ENCODE assay signal across 28 cellular contexts in genomic region chr7:121294448-121294992, GRCh38. TPM values are rescaled to one million over a fixed set of nuclear protein-coding genes. Genes with fewer than 3 reads are reported as not detected.
"Had no signal": no experiment of that assay in that cellular context is flagged by ENCODE, and none has a peak within 500 bp of the region (broad histone marks: within the 10 kb centered on the region; RNA-seq: fewer than 3 reads in every experiment).

No MANE protein-coding gene starts in this region.

- H3K27ac ChIP-seq: colonic mucosa, esophagus squamous epithelium, left ventricle myocardium inferior, lower lobe of right lung, parathyroid adenoma, right lobe of liver, suprapubic skin, transverse colon, vagina had no signal

- DNase-seq: colonic mucosa; effector memory CD4-positive, alpha-beta T cell; erythroblast; esophagus squamous epithelium; hypothalamus; immature natural killer cell; islet precursor cell; kidney glomerular epithelial cell; left colon; left ventricle myocardium inferior; lower lobe of right lung; natural killer cell; right lobe of liver; small intestine; stimulated activated CD4-positive, alpha-beta T cell treated with anti-CD3 and anti-CD28 coated beads, Interleukin-15, amount 100 ng/mL, for 24 hours; stimulated activated CD4-positive, alpha-beta T cell treated with anti-CD3 and anti-CD28 coated beads, Interleukin-2, amount 100 ng/mL, for 48 hours; stimulated activated naive CD4-positive, alpha-beta T cell; stimulated activated naive CD8-positive, alpha-beta T cell treated with anti-CD3 and anti-CD28 coated beads, Interleukin-15, amount 100 ng/mL, for 72 hours; transverse colon had no signal

- H3K27me3 Mint-ChIP-seq: dendritic cell treated with granulocyte-macrophage colony-stimulating factor and Interleukin-4, amounts not matched to agents 40 ng/mL and 50 ng/mL, for 4 days; memory B cell; progenitor cell of endocrine pancreas had no signal

- H3K4me1 Mint-ChIP-seq: immature natural killer cell; natural killer cell; stimulated activated naive CD8-positive, alpha-beta T cell treated with anti-CD3 and anti-CD28 coated beads, Interleukin-15, amount 100 ng/mL, for 72 hours had no signal

- FAIRE-seq: endothelial cell of umbilical vein, frontal cortex, small intestine had no signal

- H3K36me3 Mint-ChIP-seq: natural killer cell had no signal

- H3K4me3 Mint-ChIP-seq: dendritic cell treated with granulocyte-macrophage colony-stimulating factor and Interleukin-4, amounts not matched to agents 40 ng/mL and 50 ng/mL, for 4 days; immature natural killer cell; memory B cell; natural killer cell; stimulated activated naive CD8-positive, alpha-beta T cell treated with anti-CD3 and anti-CD28 coated beads, Interleukin-15, amount 100 ng/mL, for 72 hours had no signal

- H3K27me3 ChIP-seq: colonic mucosa, esophagus squamous epithelium, right lobe of liver, suprapubic skin, transverse colon, vagina had no signal

- H3K27ac Mint-ChIP-seq: dendritic cell treated with granulocyte-macrophage colony-stimulating factor and Interleukin-4, amounts not matched to agents 40 ng/mL and 50 ng/mL, for 4 days; immature natural killer cell; memory B cell; natural killer cell; progenitor cell of endocrine pancreas; stimulated activated naive CD8-positive, alpha-beta T cell treated with anti-CD3 and anti-CD28 coated beads, Interleukin-15, amount 100 ng/mL, for 72 hours had no signal

- ATAC-seq: left colon; lower lobe of right lung; natural killer cell; right lobe of liver; stimulated activated naive CD8-positive, alpha-beta T cell treated with anti-CD3 and anti-CD28 coated beads, Interleukin-15, amount 100 ng/mL, for 72 hours had no signal

- H3K4me1 ChIP-seq: colonic mucosa, esophagus squamous epithelium, left ventricle myocardium inferior, lower lobe of right lung, parathyroid adenoma, right lobe of liver, vagina had no signal

RNA-seq across cellular contexts. Expression of gene WNT16, which starts 34.3 kb away (rescaled TPM):
- total RNA-seq: endothelial cell of umbilical vein, left colon, left ventricle myocardium inferior, lower lobe of right lung, natural killer cell, progenitor cell of endocrine pancreas, right lobe of liver had no signal
- polyA plus RNA-seq: endothelial cell of umbilical vein, immature natural killer cell, neural cell had no signal
